9 cellular contexts compared by ENCODE assay signal in genomic region chr11:57778318-57779037, GRCh38. TPM values are rescaled to one million over a fixed set of nuclear protein-coding genes. Genes with fewer than 3 reads are reported as not detected.
A peak's percentile ranks its signal among the peaks of the same experiment; 100 is the strongest.
DNase-seq lines count a peak whose midpoint lies in the region; TF ChIP-seq lines count a peak whose summit lies in the region.
"Had no signal": no experiment of that assay in that cellular context is flagged by ENCODE, and none has a peak within 500 bp of the region (broad histone marks: within the 10 kb centered on the region; RNA-seq: fewer than 3 reads in every experiment).

No MANE protein-coding gene starts in this region.

- no peaks in the 10 kb centered on the region for H3K27me3 Mint-ChIP-seq in neural progenitor cell (ENCODE audit: insufficient read depth, low read depth)
- H3K27me3 Mint-ChIP-seq: central memory CD8-positive, alpha-beta T cell had no signal

- TF ChIP-seq CTCF in fibroblast of villous mesenchyme (IDR thresholded peaks at IDR 0.05; ENCODE audit: insufficient read depth, low read depth, low read length) (no peak), neural progenitor cell (IDR thresholded peaks at IDR 0.05) (no peak)

- H3K27me3 ChIP-seq in neural progenitor cell: no peaks in the 10 kb centered on the region

- H4K20me1 ChIP-seq in neural progenitor cell (ENCODE audit: low read depth): peaks cover 88% of the 10 kb centered on the region

- H3K4me3 ChIP-seq in fibroblast of villous mesenchyme (ENCODE audit: low read depth, low read length) (peak overlapping the region; percentile 43), neural progenitor cell (peak overlapping the region; percentile 26)

- H3K9me3 Mint-ChIP-seq in neural progenitor cell: no peaks in the 10 kb centered on the region
- H3K9me3 Mint-ChIP-seq: central memory CD8-positive, alpha-beta T cell had no signal

- H3K4me3 Mint-ChIP-seq in neural progenitor cell: peak overlapping the region; percentile 77
- H3K4me3 Mint-ChIP-seq: central memory CD8-positive, alpha-beta T cell had no signal

- peak overlapping the region; percentile 98 for H3K27ac ChIP-seq in neural progenitor cell

- peaks cover 76% of the 10 kb centered on the region for H3K4me1 ChIP-seq in neural progenitor cell

- H3F3A ChIP-seq in neural progenitor cell (ENCODE audit: low read depth): peaks cover 83% of the 10 kb centered on the region

- DNase-seq in SIG-M5 treated with dmso at 0.1 percent for 504 hours (lab: John Stamatoyannopoulos, UW; ENCODE audit: unreplicated experiment) (peak; percentile 17), SIG-M5 (lab: John Stamatoyannopoulos, UW) (no peak), SW480 (ENCODE audit: low spot score) (peak; percentile 97), fibroblast of villous mesenchyme (ENCODE audit: low read depth) (peak; percentile 98), neural progenitor cell (ENCODE audit: low spot score) (peak; percentile 87), NAMALWA (ENCODE audit: low spot score) (no peak), activated gamma-delta T cell treated with Interleukin-2 at 50 U/mL for 16 hours (no peak)
- DNase-seq in stimulated activated naive CD4-positive, alpha-beta T cell (lab: John Stamatoyannopoulos, UW): no peak

- H3K9ac ChIP-seq in neural progenitor cell: peak overlapping the region; percentile 34

- H3K79me2 ChIP-seq in neural progenitor cell (ENCODE audit: low read depth): peaks cover 93% of the 10 kb centered on the region

- H3K4me2 ChIP-seq in neural progenitor cell: peak overlapping the region; percentile 84

- H2AFZ ChIP-seq in neural progenitor cell (replicated peaks): no peak overlapping the region

- peaks cover 7% of the 10 kb centered on the region for H3K36me3 Mint-ChIP-seq in neural progenitor cell

- peaks cover 66% of the 10 kb centered on the region for H3K4me1 Mint-ChIP-seq in neural progenitor cell

- peak overlapping the region; percentile 100 for H3K27ac Mint-ChIP-seq in neural progenitor cell

- no peaks in the 10 kb centered on the region for H3K9me3 ChIP-seq in neural progenitor cell (ENCODE audit: low read depth)

- no peaks in the 10 kb centered on the region for H3K36me3 ChIP-seq in neural progenitor cell

RNA-seq across cellular contexts. Expression of gene CTNND1, which starts 16.9 kb away (rescaled TPM):
- 153 and 199 TPM in 2 replicates for total RNA-seq in fibroblast of villous mesenchyme
- total RNA-seq in neural progenitor cell (ENCODE audit: low replicate concordance): 135 and 150 TPM in 2 replicates

RNA-seq across cellular contexts. Expression of gene BTBD18, which starts 26.9 kb away (rescaled TPM):
- total RNA-seq in fibroblast of villous mesenchyme (not detected in 2 replicates), neural progenitor cell (ENCODE audit: low replicate concordance) (not detected in 2 replicates)

RNA-seq across cellular contexts. Expression of gene SELENOH, which starts 37.2 kb away (rescaled TPM):
- total RNA-seq in fibroblast of villous mesenchyme (66.9 and 68.9 TPM in 2 replicates), neural progenitor cell (ENCODE audit: low replicate concordance) (164 and 206 TPM in 2 replicates)

Comparison
In these comparisons a context has a peak if more than half of its experiments do, and no peak if none do; other contexts are left out.
1. DNase-seq: peak in SIG-M5 treated with dmso at 0.1 percent for 504 hours (single experiment), SW480 (single experiment), fibroblast of villous mesenchyme (single experiment) and neural progenitor cell (single experiment); none in SIG-M5 (single experiment), stimulated activated naive CD4-positive, alpha-beta T cell (0 of 6), NAMALWA (single experiment) and activated gamma-delta T cell treated with Interleukin-2 at 50 U/mL for 16 hours (single experiment).